18 cellular contexts compared by ENCODE assay signal in the genomic region with DNA sequence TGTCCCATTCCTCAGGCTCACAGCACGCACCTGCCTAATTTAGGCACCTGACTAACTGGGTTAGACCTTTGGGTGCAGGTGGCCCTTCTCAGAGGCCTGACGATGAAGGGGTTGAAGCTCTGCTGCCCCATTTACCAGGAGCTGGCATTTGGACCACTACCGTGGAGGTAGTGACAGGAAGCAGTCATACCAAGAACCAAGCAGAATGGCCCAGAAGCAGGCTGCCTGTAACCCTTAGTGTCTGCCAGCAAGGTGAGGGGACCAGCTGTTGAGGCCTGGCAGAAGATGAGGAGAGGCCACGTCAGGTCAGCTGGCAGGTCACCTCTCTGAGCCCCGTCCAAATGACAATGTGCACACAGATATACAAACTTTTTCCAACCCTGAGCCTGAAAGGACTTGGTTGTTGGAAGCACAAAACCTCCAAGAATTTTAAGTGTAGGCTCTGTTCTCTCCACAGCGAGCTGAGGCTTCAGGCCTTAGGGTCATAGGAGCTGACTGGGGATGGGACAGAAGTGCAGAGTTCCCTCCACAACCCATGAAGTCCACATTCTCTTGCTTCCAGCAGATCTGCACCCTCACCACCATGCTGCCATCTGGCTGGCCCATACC. TPM values are rescaled to one million over a fixed set of nuclear protein-coding genes. Genes with fewer than 3 reads are reported as not detected.
A peak's percentile ranks its signal among the peaks of the same experiment; 100 is the strongest.
DNase-seq lines count a peak whose midpoint lies in the region; ATAC-seq, FAIRE-seq and TF ChIP-seq lines count a peak whose summit lies in the region.
"Had no signal": no experiment of that assay in that cellular context is flagged by ENCODE, and none has a peak within 500 bp of the region (broad histone marks: within the 10 kb centered on the region; RNA-seq: fewer than 3 reads in every experiment).

No MANE protein-coding gene starts in this region.

- WGBS in heart right ventricle, 2 donors: 61 to 66% methylated on average over 6 of the region's 6 CpGs
- 70 to 91% (median 80%) methylated on average over 5 to 6 of the region's 6 CpGs for WGBS in spleen, 5 donors

- no peak for TF ChIP-seq CTCF in activated CD8-positive, alpha-beta T cell treated with anti-CD3 and anti-CD28 coated beads for 36 hours (IDR thresholded peaks at IDR 0.05)
- TF ChIP-seq CTCF in RWPE2 (IDR thresholded peaks at IDR 0.05; ENCODE audit: poor library complexity, severe bottlenecking) (no peak), heart right ventricle (IDR thresholded peaks at IDR 0.05) (no peak), spleen (IDR thresholded peaks at IDR 0.05 in 8 of 11, conservative IDR thresholded peaks at IDR 0.05 in 3 of 11) (no peak)

- FAIRE-seq in RCC 7860 (lab: Jason Lieb, UNC): no peak
- FAIRE-seq: bronchial epithelial cell had no signal

- CTCF ChIA-PET in activated CD8-positive, alpha-beta T cell treated with anti-CD3 and anti-CD28 coated beads, Interleukin-2, amount 10 ng/mL, durations not matched to agents 7 days and 5 days (lab: Charles Lee): interaction anchor here (0.8 to 8.9 kb wide), 20 partner anchors 8 to 540 kb away, joined by 3 to 104 read pairs (median 6); partner anchors contain the start of gene ANGEL1
- CTCF ChIA-PET in activated CD8-positive, alpha-beta T cell treated with anti-CD3 and anti-CD28 coated beads for 36 hours (lab: Charles Lee): interaction anchor here (0.6 to 11.3 kb wide), 19 partner anchors 9 to 1074 kb away, joined by 3 to 116 read pairs (median 4); partner anchors contain the start of genes ANGEL1 and VASH1

- ATAC-seq in activated CD8-positive, alpha-beta T cell treated with anti-CD3 and anti-CD28 coated beads, Interleukin-2, amount 10 ng/mL, durations not matched to agents 7 days and 5 days: no peak
- no peak for ATAC-seq in activated CD8-positive, alpha-beta T cell treated with anti-CD3 and anti-CD28 coated beads for 36 hours
- ATAC-seq in RWPE2 (ENCODE audit: low read depth) (no peak), heart right ventricle (peak in 6 of 8 donors; percentile 1 to 33 (median 4))

- peaks cover 8% of the 10 kb centered on the region for H3K36me3 Mint-ChIP-seq in activated CD8-positive, alpha-beta T cell treated with anti-CD3 and anti-CD28 coated beads, Interleukin-2, amount 10 ng/mL, durations not matched to agents 7 days and 5 days (ENCODE audit: low read depth)
- H3K36me3 Mint-ChIP-seq in activated CD8-positive, alpha-beta T cell treated with anti-CD3 and anti-CD28 coated beads for 36 hours (ENCODE audit: low read depth): peaks cover 15% of the 10 kb centered on the region
- H3K36me3 Mint-ChIP-seq: natural killer cell treated with Interleukin-12 subunit alpha and Interleukin-12 subunit beta and Interleukin-15 and Interleukin-18, amount 100 ng/mL, for 72 hours had no signal

- DNase-seq in activated CD8-positive, alpha-beta T cell treated with anti-CD3 and anti-CD28 coated beads, Interleukin-2, amount 10 ng/mL, durations not matched to agents 7 days and 5 days: no peak
- DNase-seq in activated CD8-positive, alpha-beta T cell treated with anti-CD3 and anti-CD28 coated beads for 36 hours: no peak
- peak; percentile 50 for DNase-seq in RWPE2 (ENCODE audit: low spot score)
- no peak for DNase-seq in heart right ventricle
- DNase-seq in spleen: peak; percentile 55
- no peak for DNase-seq in RCC 7860 (ENCODE audit: low spot score)
- no peak for DNase-seq in T1000 (lab: John Stamatoyannopoulos, UW)
- DNase-seq in NCI-H510A (lab: John Stamatoyannopoulos, UW): no peak

- H3K4me3 Mint-ChIP-seq in activated CD8-positive, alpha-beta T cell treated with anti-CD3 and anti-CD28 coated beads, Interleukin-2, amount 10 ng/mL, durations not matched to agents 7 days and 5 days: no peak overlapping the region
- no peak overlapping the region for H3K4me3 Mint-ChIP-seq in activated CD8-positive, alpha-beta T cell treated with anti-CD3 and anti-CD28 coated beads for 36 hours
- H3K4me3 Mint-ChIP-seq: activated naive CD8-positive, alpha-beta T cell treated with anti-CD3 and anti-CD28 coated beads, Interleukin-2, amount 50 U/mL, for 24 hours; natural killer cell treated with Interleukin-12 subunit alpha and Interleukin-12 subunit beta and Interleukin-15 and Interleukin-18, amount 100 ng/mL, for 72 hours had no signal

- H3K27ac ChIP-seq in RWPE2 (ENCODE audit: poor library complexity, severe bottlenecking) (no peak overlapping the region), heart right ventricle (peak overlapping the region in 7 of 10 donors; percentile 21 to 80 (median 46)), spleen (peak overlapping the region in 4 of 8 donors; percentile 8 to 82 (median 62))
- H3K27ac ChIP-seq: A549, psoas muscle, SJCRH30 had no signal

- H3K27ac Mint-ChIP-seq in activated CD8-positive, alpha-beta T cell treated with anti-CD3 and anti-CD28 coated beads, Interleukin-2, amount 10 ng/mL, durations not matched to agents 7 days and 5 days: peak overlapping the region; percentile 12
- H3K27ac Mint-ChIP-seq in activated CD8-positive, alpha-beta T cell treated with anti-CD3 and anti-CD28 coated beads for 36 hours: no peak overlapping the region

- peaks cover 6% of the 10 kb centered on the region for H3K4me1 ChIP-seq in RWPE2 (ENCODE audit: insufficient read depth, poor library complexity, severe bottlenecking)
- H3K4me1 ChIP-seq in heart right ventricle: peaks cover 15 to 72% (median 54%) of the 10 kb centered on the region in 9 donors
- peaks cover 0 to 78% (median 33%) of the 10 kb centered on the region in 6 donors for H3K4me1 ChIP-seq in spleen
- H3K4me1 ChIP-seq: A549, SJCRH30 had no signal

- H3K9me3 Mint-ChIP-seq in activated CD8-positive, alpha-beta T cell treated with anti-CD3 and anti-CD28 coated beads, Interleukin-2, amount 10 ng/mL, durations not matched to agents 7 days and 5 days (ENCODE audit: insufficient read depth): no peaks in the 10 kb centered on the region
- no peaks in the 10 kb centered on the region for H3K9me3 Mint-ChIP-seq in activated CD8-positive, alpha-beta T cell treated with anti-CD3 and anti-CD28 coated beads for 36 hours
- H3K9me3 Mint-ChIP-seq: activated naive CD8-positive, alpha-beta T cell treated with anti-CD3 and anti-CD28 coated beads, Interleukin-2, amount 50 U/mL, for 24 hours; natural killer cell treated with Interleukin-12 subunit alpha and Interleukin-12 subunit beta and Interleukin-15 and Interleukin-18, amount 100 ng/mL, for 72 hours had no signal

- H3K27me3 Mint-ChIP-seq in activated CD8-positive, alpha-beta T cell treated with anti-CD3 and anti-CD28 coated beads, Interleukin-2, amount 10 ng/mL, durations not matched to agents 7 days and 5 days (ENCODE audit: low read depth): no peaks in the 10 kb centered on the region
- H3K27me3 Mint-ChIP-seq in activated CD8-positive, alpha-beta T cell treated with anti-CD3 and anti-CD28 coated beads for 36 hours: no peaks in the 10 kb centered on the region
- H3K27me3 Mint-ChIP-seq: activated naive CD8-positive, alpha-beta T cell treated with anti-CD3 and anti-CD28 coated beads, Interleukin-2, amount 50 U/mL, for 24 hours; natural killer cell treated with Interleukin-12 subunit alpha and Interleukin-12 subunit beta and Interleukin-15 and Interleukin-18, amount 100 ng/mL, for 72 hours had no signal

- H3K36me3 ChIP-seq in RWPE2 (ENCODE audit: low read depth): peaks cover 15% of the 10 kb centered on the region
- H3K36me3 ChIP-seq in heart right ventricle: peaks cover 0 to 91% (median 29%) of the 10 kb centered on the region in 9 donors
- peaks cover 0 to 98% (median 57%) of the 10 kb centered on the region in 6 donors for H3K36me3 ChIP-seq in spleen
- H3K36me3 ChIP-seq: SJCRH30 had no signal

- POLR2A ChIA-PET in activated CD8-positive, alpha-beta T cell treated with anti-CD3 and anti-CD28 coated beads, Interleukin-2, amount 10 ng/mL, durations not matched to agents 7 days and 5 days (lab: Charles Lee): no interaction called here
- POLR2A ChIA-PET in activated CD8-positive, alpha-beta T cell treated with anti-CD3 and anti-CD28 coated beads for 36 hours (lab: Charles Lee): no interaction called here

- intact Hi-C loops in activated CD8-positive, alpha-beta T cell treated with anti-CD3 and anti-CD28 coated beads for 36 hours (cut with micrococcal nuclease): loop anchor here (10.0 kb wide), 1 partner anchor 70 kb away; no protein-coding TSS in a partner anchor
- intact Hi-C loops in heart right ventricle (cut with DNase I): loop anchor here in 8 of 10 donors (1.0 to 5.0 kb wide), 3 partner anchors 72 to 74 kb away; no protein-coding TSS in a partner anchor
- intact Hi-C loops in spleen (cut with DNase I; ENCODE audit: low total_unique reads): no loop called here

- no peaks in the 10 kb centered on the region for H3K27me3 ChIP-seq in RWPE2 (ENCODE audit: insufficient read depth, poor library complexity, severe bottlenecking)
- H3K27me3 ChIP-seq in heart right ventricle: no peaks in the 10 kb centered on the region
- no peaks in the 10 kb centered on the region for H3K27me3 ChIP-seq in spleen (replicated peaks in 1 of 7)
- H3K27me3 ChIP-seq: SJCRH30, tibial nerve had no signal

- H3K9me3 ChIP-seq in RWPE2 (ENCODE audit: severe bottlenecking) (no peaks in the 10 kb centered on the region), heart right ventricle (no peaks in the 10 kb centered on the region), spleen (no peaks in the 10 kb centered on the region)
- H3K9me3 ChIP-seq: A549, psoas muscle, SJCRH30, tibial nerve had no signal

- H3K4me3 ChIP-seq in RWPE2 (ENCODE audit: severe bottlenecking) (no peak overlapping the region), heart right ventricle (no peak overlapping the region), spleen (no peak overlapping the region)
- H3K4me3 ChIP-seq: A549, psoas muscle, SJCRH30, tibial nerve had no signal

- no peak for TF ChIP-seq POLR2A in spleen (IDR thresholded peaks at IDR 0.05)

- H3K4me1 Mint-ChIP-seq in activated CD8-positive, alpha-beta T cell treated with anti-CD3 and anti-CD28 coated beads, Interleukin-2, amount 10 ng/mL, durations not matched to agents 7 days and 5 days (ENCODE audit: low read depth): peaks cover 50% of the 10 kb centered on the region
- H3K4me1 Mint-ChIP-seq in activated CD8-positive, alpha-beta T cell treated with anti-CD3 and anti-CD28 coated beads for 36 hours (ENCODE audit: low read depth): peaks cover 24% of the 10 kb centered on the region

RNA-seq across cellular contexts. Expression of gene VASH1, which starts 23.1 kb away (rescaled TPM):
- total RNA-seq in activated CD8-positive, alpha-beta T cell treated with anti-CD3 and anti-CD28 coated beads, Interleukin-2, amount 10 ng/mL, durations not matched to agents 7 days and 5 days: 1 to 10 TPM; 3.1 to 3.4 TPM
- total RNA-seq in activated CD8-positive, alpha-beta T cell treated with anti-CD3 and anti-CD28 coated beads for 36 hours: 1 to 10 TPM; 1.7 to 2.2 TPM
- total RNA-seq in heart right ventricle (10 to 100 TPM in 8 of 10 donors, 1 to 10 TPM in 2; 9.1 to 20.2 (median 12.9) TPM), spleen (10 to 100 TPM; 16.9 to 39.1 (median 27.3) TPM)
- polyA plus RNA-seq in heart right ventricle (10 to 100 TPM; 13.2 to 13.6 TPM), spleen (10 to 100 TPM in 1 of 3 donors, 1 to 10 TPM in 2; 6.4 to 16.7 (median 8.2) TPM)
- total RNA-seq: bronchial epithelial cell, OCI-LY7 had no signal

RNA-seq across cellular contexts. Expression of gene ANGEL1, which starts 28.3 kb away (rescaled TPM):
- total RNA-seq in activated CD8-positive, alpha-beta T cell treated with anti-CD3 and anti-CD28 coated beads, Interleukin-2, amount 10 ng/mL, durations not matched to agents 7 days and 5 days: 10 to 100 TPM; 11.5 to 13.7 TPM
- total RNA-seq in activated CD8-positive, alpha-beta T cell treated with anti-CD3 and anti-CD28 coated beads for 36 hours: 10 to 100 TPM; 16.5 to 21.5 TPM
- total RNA-seq in heart right ventricle (10 to 100 TPM in 8 of 10 donors, 1 to 10 TPM in 2; 9.2 to 17.1 (median 12.9) TPM), spleen (10 to 100 TPM; 35.5 to 76.8 (median 60.2) TPM)
- polyA plus RNA-seq in heart right ventricle (1 to 10 TPM; 5.5 to 9.9 TPM), spleen (10 to 100 TPM in 2 of 3 donors, 1 to 10 TPM in 1; 7.4 to 21.1 (median 10.5) TPM)

RNA-seq across cellular contexts. Expression of gene LRRC74A, which starts 41.8 kb away (rescaled TPM):
- total RNA-seq in activated CD8-positive, alpha-beta T cell treated with anti-CD3 and anti-CD28 coated beads, Interleukin-2, amount 10 ng/mL, durations not matched to agents 7 days and 5 days: not detected
- total RNA-seq in activated CD8-positive, alpha-beta T cell treated with anti-CD3 and anti-CD28 coated beads for 36 hours: not detected
- total RNA-seq in heart right ventricle (not detected), spleen (under 1 TPM in 2 of 7 donors, not detected in 5; 0.32 to 0.43 TPM)
- polyA plus RNA-seq in heart right ventricle (not detected), spleen (under 1 TPM; 0.03 to 0.16 (median 0.04) TPM)
- total RNA-seq: bronchial epithelial cell; LHCN-M2; mammary epithelial cell; natural killer cell treated with Interleukin-12 subunit alpha and Interleukin-12 subunit beta and Interleukin-15 and Interleukin-18, amount 100 ng/mL, for 72 hours; OCI-LY7; psoas muscle; SJCRH30; tibial nerve had no signal
- polyA plus RNA-seq: A549, mammary epithelial cell, psoas muscle had no signal

Comparison
In these comparisons a context has a peak if more than half of its experiments do, and no peak if none do; other contexts are left out.
1. ATAC-seq: peak in heart right ventricle (6 of 8); none in activated CD8-positive, alpha-beta T cell treated with anti-CD3 and anti-CD28 coated beads, Interleukin-2, amount 10 ng/mL, durations not matched to agents 7 days and 5 days (single experiment), activated CD8-positive, alpha-beta T cell treated with anti-CD3 and anti-CD28 coated beads for 36 hours (single experiment) and RWPE2 (single experiment).
2. DNase-seq: peak in RWPE2 (single experiment) and spleen (single experiment); none in activated CD8-positive, alpha-beta T cell treated with anti-CD3 and anti-CD28 coated beads, Interleukin-2, amount 10 ng/mL, durations not matched to agents 7 days and 5 days (single experiment), activated CD8-positive, alpha-beta T cell treated with anti-CD3 and anti-CD28 coated beads for 36 hours (single experiment), heart right ventricle (0 of 2), RCC 7860 (single experiment), T1000 (single experiment) and NCI-H510A (single experiment).